ENCODE assay signal across 8 cellular contexts in the genomic region with DNA sequence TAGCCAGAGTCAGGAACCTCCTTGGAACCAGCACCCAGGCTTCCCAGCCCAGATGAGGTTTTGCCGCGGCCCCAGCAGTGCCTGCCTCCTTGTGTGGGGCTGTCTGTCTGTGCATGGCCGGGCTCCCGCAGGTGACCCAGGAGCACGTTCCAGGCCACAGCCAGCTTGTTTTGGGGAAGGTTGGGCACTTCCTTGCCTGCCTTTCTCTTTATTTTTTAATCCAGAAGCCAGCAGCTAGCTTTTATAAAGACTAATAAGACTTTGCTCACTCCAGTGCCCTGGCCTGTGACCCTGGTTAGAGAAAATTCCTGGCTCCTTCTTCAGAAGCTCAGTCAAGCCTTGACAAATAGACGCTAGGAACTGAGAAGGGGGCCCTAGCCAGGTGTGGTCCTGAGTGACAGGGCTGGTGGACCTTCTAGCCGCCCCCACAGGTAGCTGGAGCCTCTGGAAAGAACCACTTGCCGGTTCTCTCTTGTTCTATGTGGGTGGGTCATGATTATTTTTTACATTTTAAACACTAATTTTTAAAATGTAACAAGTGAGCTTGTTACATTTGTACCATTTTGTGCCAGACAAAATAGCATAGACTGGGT. TPM values are rescaled to one million over a fixed set of nuclear protein-coding genes. Genes with fewer than 3 reads are reported as not detected.
DNase-seq lines count a peak whose midpoint lies in the region; ATAC-seq and TF ChIP-seq lines count a peak whose summit lies in the region.

No MANE protein-coding gene starts in this region.

- WGBS in right lobe of liver (ENCODE audit: insufficient coverage, low coverage, low lambda C conversion rate, missing lambda C conversion rate), result 35% methylated on average over 7 of the region's 8 CpGs

- H3K4me1 ChIP-seq in cardiac muscle cell (ENCODE audit: low read depth) (no peaks in the 10 kb centered on the region), right lobe of liver (peaks cover 0 to 20% (median 5%) of the 10 kb centered on the region in 4 donors)

- POLR2A ChIA-PET in activated naive CD8-positive, alpha-beta T cell treated with anti-CD3 and anti-CD28 coated beads, Interleukin-2, amount 10 ng/mL, durations not matched to agents 7 days and 5 days (lab: Charles Lee), result interaction anchor here (1.1 to 1.2 kb wide), 2 partner anchors 10 to 57 kb away, joined by 3 read pairs; no protein-coding TSS in a partner anchor

- ATAC-seq in Right ventricle myocardium superior (ENCODE audit: poor library complexity) (no peak), right lobe of liver (peak in 2 of 4 donors; percentile 49), GM21717 (IDR thresholded peaks at IDR 0.05; ENCODE audit: unreplicated experiment) (no peak)
- no peak for ATAC-seq in activated naive CD8-positive, alpha-beta T cell treated with anti-CD3 and anti-CD28 coated beads, Interleukin-2, amount 10 ng/mL, durations not matched to agents 7 days and 5 days (ENCODE audit: low read depth)

- no peak for TF ChIP-seq CTCF in cardiac muscle cell (IDR thresholded peaks at IDR 0.05; ENCODE audit: low read depth, low read length)
- TF ChIP-seq CTCF in right lobe of liver (IDR thresholded peaks at IDR 0.05), result peak in 1 of 4 donors; percentile 3
- no peak for TF ChIP-seq CTCF in type B pancreatic cell (conservative IDR thresholded peaks at IDR 0.05)

- DNase-seq in cardiac muscle cell (ENCODE audit: low read depth in 1 of 2, low spot score in 1 of 2) (no peak), Right ventricle myocardium superior (no peak), right lobe of liver (no peak), type B pancreatic cell (ENCODE audit: extremely low spot score, unreplicated experiment) (no peak), NCI-H226 (no peak), GOT3 (lab: John Stamatoyannopoulos, UW) (no peak)
- DNase-seq in activated naive CD8-positive, alpha-beta T cell treated with anti-CD3 and anti-CD28 coated beads, Interleukin-2, amount 10 ng/mL, durations not matched to agents 7 days and 5 days, result no peak

- H3K27me3 ChIP-seq in cardiac muscle cell (no peaks in the 10 kb centered on the region), right lobe of liver (no peaks in the 10 kb centered on the region)

- intact Hi-C loops in Right ventricle myocardium superior (cut with DNase I) (loop anchor here (5.0 to 10.0 kb wide), 4 partner anchors 255 to 575 kb away; no protein-coding TSS in a partner anchor), right lobe of liver (cut with DNase I) (loop anchor here (5.0 to 10.0 kb wide), 6 partner anchors 52 to 495 kb away; no protein-coding TSS in a partner anchor)

- peaks cover 23% of the 10 kb centered on the region for H3K4me1 Mint-ChIP-seq in activated naive CD8-positive, alpha-beta T cell treated with anti-CD3 and anti-CD28 coated beads, Interleukin-2, amount 10 ng/mL, durations not matched to agents 7 days and 5 days
- peaks cover 46% of the 10 kb centered on the region for H3K4me1 Mint-ChIP-seq in type B pancreatic cell (ENCODE audit: unreplicated experiment)

- peak overlapping the region; percentile 96 for H3K4me3 Mint-ChIP-seq in activated naive CD8-positive, alpha-beta T cell treated with anti-CD3 and anti-CD28 coated beads, Interleukin-2, amount 10 ng/mL, durations not matched to agents 7 days and 5 days
- H3K4me3 Mint-ChIP-seq in type B pancreatic cell, result peak overlapping the region; percentile 98

- peak overlapping the region; percentile 77 for H3K4me3 ChIP-seq in cardiac muscle cell
- peak overlapping the region; percentile 65 to 81 (median 77) for H3K4me3 ChIP-seq in right lobe of liver

- no peak for TF ChIP-seq POLR2A in right lobe of liver (IDR thresholded peaks at IDR 0.05)

- H3K27me3 Mint-ChIP-seq in activated naive CD8-positive, alpha-beta T cell treated with anti-CD3 and anti-CD28 coated beads, Interleukin-2, amount 10 ng/mL, durations not matched to agents 7 days and 5 days, result no peaks in the 10 kb centered on the region
- peaks cover 4% of the 10 kb centered on the region for H3K27me3 Mint-ChIP-seq in type B pancreatic cell

- H3K27ac ChIP-seq in cardiac muscle cell (no peak overlapping the region), right lobe of liver (peak overlapping the region; percentile 22 to 74 (median 72))

- no peaks in the 10 kb centered on the region for H3K9me3 ChIP-seq in cardiac muscle cell (ENCODE audit: low read depth)
- H3K9me3 ChIP-seq in right lobe of liver, result no peaks in the 10 kb centered on the region

- peaks cover 9% of the 10 kb centered on the region for H3K36me3 Mint-ChIP-seq in activated naive CD8-positive, alpha-beta T cell treated with anti-CD3 and anti-CD28 coated beads, Interleukin-2, amount 10 ng/mL, durations not matched to agents 7 days and 5 days
- peaks cover 17% of the 10 kb centered on the region for H3K36me3 Mint-ChIP-seq in type B pancreatic cell

- peaks cover 1% of the 10 kb centered on the region for H3K9me3 Mint-ChIP-seq in activated naive CD8-positive, alpha-beta T cell treated with anti-CD3 and anti-CD28 coated beads, Interleukin-2, amount 10 ng/mL, durations not matched to agents 7 days and 5 days
- no peaks in the 10 kb centered on the region for H3K9me3 Mint-ChIP-seq in type B pancreatic cell

- no peaks in the 10 kb centered on the region for H3K36me3 ChIP-seq in cardiac muscle cell
- H3K36me3 ChIP-seq in right lobe of liver, result peaks cover 0 to 23% (median 0%) of the 10 kb centered on the region in 4 donors

- peak overlapping the region; percentile 88 for H3K27ac Mint-ChIP-seq in activated naive CD8-positive, alpha-beta T cell treated with anti-CD3 and anti-CD28 coated beads, Interleukin-2, amount 10 ng/mL, durations not matched to agents 7 days and 5 days
- H3K27ac Mint-ChIP-seq in type B pancreatic cell, result peak overlapping the region; percentile 87

RNA-seq across cellular contexts. Expression of gene SLC29A3, which starts 0.8 kb away (rescaled TPM):
- 2.5 and 3.5 TPM in 2 replicates for total RNA-seq in cardiac muscle cell
- polyA plus RNA-seq in cardiac muscle cell, result 4.0 and 5.8 TPM in 2 replicates
- total RNA-seq in Right ventricle myocardium superior, result 1.8 TPM
- total RNA-seq in activated naive CD8-positive, alpha-beta T cell treated with anti-CD3 and anti-CD28 coated beads, Interleukin-2, amount 10 ng/mL, durations not matched to agents 7 days and 5 days, result 1 to 10 TPM; 5.6 to 5.8 TPM
- 10 to 100 TPM in 2 of 6 experiments, 1 to 10 TPM in 4; 5.7 to 17.4 (median 7.7) TPM for total RNA-seq in right lobe of liver
- 8.8 and 11.1 TPM in 2 replicates for total RNA-seq in type B pancreatic cell (ENCODE audit: low replicate concordance)
